ENCODE assay signal across 10 cellular contexts in the genomic region with DNA sequence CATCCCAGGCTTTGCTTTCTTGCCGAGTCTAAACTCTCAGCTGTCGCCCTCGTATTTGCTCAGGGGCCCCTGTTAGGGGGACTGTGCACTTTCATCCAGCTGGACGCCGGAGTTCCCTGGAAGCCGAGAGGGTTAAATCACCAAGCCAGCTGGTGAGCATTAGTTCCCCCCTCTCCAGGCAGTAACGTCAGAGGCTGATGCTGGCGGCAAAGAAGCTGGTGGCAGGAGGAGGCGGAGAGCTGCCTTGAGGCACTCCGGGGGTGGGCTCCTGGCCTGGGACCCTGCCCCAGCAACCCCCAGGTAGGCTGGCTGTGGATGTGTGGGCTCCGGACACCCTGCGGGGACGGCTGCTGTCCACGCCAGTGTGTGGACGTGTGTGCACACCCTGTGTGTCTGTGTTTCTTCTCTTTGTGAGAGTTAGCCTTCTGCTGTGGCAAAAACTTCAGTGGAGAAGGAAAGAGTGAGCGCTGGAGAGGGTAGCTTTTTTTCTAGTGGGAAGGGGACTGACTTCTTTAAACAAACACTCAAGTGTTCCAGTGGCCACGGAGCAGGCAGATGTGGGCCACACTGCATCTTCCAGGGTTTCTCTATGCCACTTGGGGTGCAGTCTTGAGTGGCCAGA.
A peak's percentile ranks its signal among the peaks of the same experiment; 100 is the strongest.
DNase-seq lines count a peak whose midpoint lies in the region; ATAC-seq and TF ChIP-seq lines count a peak whose summit lies in the region.
"Had no signal": no experiment of that assay in that cellular context is flagged by ENCODE, and none has a peak within 500 bp of the region (broad histone marks: within the 10 kb centered on the region; RNA-seq: fewer than 3 reads in every experiment).

No MANE protein-coding gene starts in this region.

- H3K4me2 ChIP-seq in PC-9, result no peak overlapping the region

- H3K27ac ChIP-seq in SK-N-MC (peak overlapping the region; percentile 93), skeletal muscle tissue (ENCODE audit: low read depth, low read length) (peak overlapping the region; percentile 44), PC-9 (no peak overlapping the region)

- no peaks in the 10 kb centered on the region for H4K20me1 ChIP-seq in PC-9 (ENCODE audit: insufficient read depth)

- BruUV-seq in PC-9 (replicated peaks; lab: Mats Ljungman, UMichigan), result no TSS peak

- H3K9me3 ChIP-seq in SK-N-MC (ENCODE audit: low read depth, low read length) (no peaks in the 10 kb centered on the region), skeletal muscle tissue (ENCODE audit: control insufficient read depth in 3 of 3, low read length in 3 of 3) (no peaks in the 10 kb centered on the region), PC-9 (ENCODE audit: insufficient read depth, low read depth) (no peaks in the 10 kb centered on the region)

- intact Hi-C loops in left ventricle myocardium superior (cut with micrococcal nuclease), result no loop called here
- intact Hi-C loops in PC-9 (cut with micrococcal nuclease; ENCODE audit: unreplicated experiment), result no loop called here

- no peaks in the 10 kb centered on the region for H3K9me2 ChIP-seq in PC-9 (ENCODE audit: insufficient read depth)

- no peak for TF ChIP-seq CTCF in PC-9 (conservative IDR thresholded peaks at IDR 0.05)

- H3K79me2 ChIP-seq in PC-9 (ENCODE audit: low read depth), result no peaks in the 10 kb centered on the region

- H3F3A ChIP-seq in PC-9 (ENCODE audit: insufficient read depth, low read depth), result no peaks in the 10 kb centered on the region

- H3K36me3 ChIP-seq in SK-N-MC (ENCODE audit: insufficient read depth, low read length) (no peaks in the 10 kb centered on the region), skeletal muscle tissue (ENCODE audit: control insufficient read depth in 3 of 3, insufficient read depth in 3 of 3, low read length in 3 of 3) (no peaks in the 10 kb centered on the region), PC-9 (ENCODE audit: low read depth) (no peaks in the 10 kb centered on the region)

- H3K4me1 ChIP-seq in skeletal muscle tissue (ENCODE audit: control insufficient read depth in 3 of 3, insufficient read depth in 3 of 3, low read length in 3 of 3), result peaks cover 2 to 6% (median 4%) of the 10 kb centered on the region in 3 donors
- H3K4me1 ChIP-seq in PC-9 (replicated peaks; ENCODE audit: insufficient read depth), result no peaks in the 10 kb centered on the region

- POLR2A ChIA-PET in PC-9 (lab: Charles Lee; ENCODE audit: unreplicated experiment), result no interaction called here

- H2AFZ ChIP-seq in PC-9, result no peak overlapping the region

- H3K9ac ChIP-seq in SK-N-MC (ENCODE audit: insufficient read length) (peak overlapping the region; percentile 56), skeletal muscle tissue (ENCODE audit: low read depth in 1 of 3, low read length in 3 of 3) (no peak overlapping the region)

- peak overlapping the region; percentile 68 for H3K4me3 ChIP-seq in SK-N-MC
- H3K4me3 ChIP-seq in skeletal muscle tissue (ENCODE audit: low read length in 3 of 3), result peak overlapping the region in 1 of 3 donors; percentile 30
- H3K4me3 ChIP-seq in PC-9, result no peak overlapping the region

- CTCF ChIA-PET in PC-9 (lab: Charles Lee), result no interaction called here

- DNase-seq in H4 (ENCODE audit: low spot score) (peak; percentile 64), SK-N-MC (ENCODE audit: low read depth, low spot score) (no peak), left ventricle myocardium superior (peak; percentile 32), PC-9 (no peak)
- no peak for DNase-seq in stimulated activated CD4-positive, alpha-beta T cell treated with anti-CD3 and anti-CD28 coated beads, Interleukin-2, amount 100 ng/mL, for 48 hours
- DNase-seq: activated naive CD4-positive, alpha-beta T cell treated with anti-CD3 and anti-CD28 coated beads, Interleukin-2, amount 50 U/mL, for 16 hours; SW 1271 had no signal

- H3K27me3 ChIP-seq in skeletal muscle tissue (ENCODE audit: control insufficient read depth in 3 of 3, insufficient read depth in 3 of 3, low read length in 3 of 3) (peaks cover 3 to 10% (median 7%) of the 10 kb centered on the region in 3 donors), PC-9 (ENCODE audit: insufficient read depth, low read depth) (peaks cover 29% of the 10 kb centered on the region)

- ATAC-seq in left ventricle myocardium superior (peak; percentile 52), HG03354 (IDR thresholded peaks at IDR 0.05; ENCODE audit: poor library complexity, severe bottlenecking, unreplicated experiment) (no peak), GM19395 (IDR thresholded peaks at IDR 0.05; ENCODE audit: unreplicated experiment) (no peak)

Comparison
In these comparisons a context has a peak if more than half of its experiments do, and no peak if none do; other contexts are left out.
1. DNase-seq: peak in H4 (single experiment) and left ventricle myocardium superior (single experiment); none in SK-N-MC (single experiment), PC-9 (0 of 2) and stimulated activated CD4-positive, alpha-beta T cell treated with anti-CD3 and anti-CD28 coated beads, Interleukin-2, amount 100 ng/mL, for 48 hours (0 of 2).